ENCODE assay signal across 9 cellular contexts in genomic region chr17:77453613-77454559, GRCh38.
A peak's percentile ranks its signal among the peaks of the same experiment; 100 is the strongest.
DNase-seq lines count a peak whose midpoint lies in the region; ATAC-seq, FAIRE-seq and TF ChIP-seq lines count a peak whose summit lies in the region.
"Had no signal": no experiment of that assay in that cellular context is flagged by ENCODE, and none has a peak within 500 bp of the region (broad histone marks: within the 10 kb centered on the region; RNA-seq: fewer than 3 reads in every experiment).

No MANE protein-coding gene starts in this region.

- FAIRE-seq in HepG2 (lab: Jason Lieb, UNC), result peak; percentile 81

- peak overlapping the region; percentile 99 for H3K4me2 ChIP-seq in HepG2 (ENCODE audit: low read depth, low read length)

- DNase-seq in activated gamma-delta T cell treated with Interleukin-2 at 50 U/mL for 16 hours (peak; percentile 59), activated gamma-delta T cell (lab: John Stamatoyannopoulos, UW) (no peak), HepG2 (ENCODE audit: low spot score) (peak; percentile 98), HPDE6-E6E7 (ENCODE audit: extremely low spot score) (no peak)
- peak; percentile 70 to 73 for DNase-seq in activated T-cell treated with anti-CD3 and anti-CD28 coated beads, Interleukin-2, amount 50 U/mL, for 48 hours

- 4% methylated on average over 25 of the region's 29 CpGs for WGBS in HepG2 (ENCODE audit: low lambda C conversion rate)
- 38% methylated on average over 29 of the region's 29 CpGs for WGBS in thymus

- H3K4me1 ChIP-seq in HepG2 (ENCODE audit: insufficient read depth, low read length) (peaks cover 81% of the 10 kb centered on the region), thymus (ENCODE audit: control insufficient read depth, insufficient read depth, low read length) (peaks cover 60% of the 10 kb centered on the region)

- H4K20me1 ChIP-seq in HepG2 (ENCODE audit: insufficient read depth, low read length), result peaks cover 50% of the 10 kb centered on the region

- H3K9ac ChIP-seq in HepG2 (ENCODE audit: insufficient read depth, low read depth, low read length), result peak overlapping the region; percentile 96

- H3K36me3 ChIP-seq in HepG2 (replicated peaks in 1 of 2; ENCODE audit: control insufficient read depth in 1 of 2, insufficient read depth in 2 of 2, low read length in 2 of 2) (peaks cover 7 to 22% of the 10 kb centered on the region in 2 experiments; a peak in 4 of 5 replicates), thymus (ENCODE audit: control insufficient read depth, insufficient read depth) (peaks cover 33% of the 10 kb centered on the region)

- H2AFZ ChIP-seq in HepG2 (ENCODE audit: low read length), result no peak overlapping the region

- intact Hi-C loops in HepG2 (cut with micrococcal nuclease; ENCODE audit: unreplicated experiment), result loop anchor here (5.0 kb wide), 1 partner anchor 167 kb away; no protein-coding TSS in a partner anchor

- POLR2A ChIA-PET in HepG2 (lab: Yijun Ruan, JAX), result interaction anchor here (0.7 to 6.4 kb wide), 30 partner anchors 9 to 505 kb away, joined by 3 to 129 read pairs (median 4); partner anchors contain the start of gene TNRC6C

- peak overlapping the region; percentile 70 to 91 (median 79) for H3K4me3 ChIP-seq in HepG2 (replicated peaks in 1 of 3; ENCODE audit: insufficient read depth in 1 of 3, low read depth in 2 of 3, low read length in 3 of 3)
- H3K4me3 ChIP-seq in thymus (ENCODE audit: low read length), result peak overlapping the region; percentile 96
- H3K4me3 ChIP-seq: lung had no signal

- TF ChIP-seq EP300 in HepG2 (IDR thresholded peaks at IDR 0.05; ENCODE audit: low read depth in 2 of 2, low read length in 2 of 2) (peak; percentile 23 to 78; a peak in 3 of 4 replicates), HepG2 (CRISPR knock-in tag; IDR thresholded peaks at IDR 0.05; ENCODE audit: borderline replicate concordance) (peak; percentile 79; the same call in 1 of the 2 replicates)

- in situ Hi-C loops in HepG2 (cut with HindIII; ENCODE audit: extremely low pct_ligation_motif_present, low pct_unique_long_range_greater_than_20kb), result loop anchor here (5.0 kb wide), 1 partner anchor 167 kb away; no protein-coding TSS in a partner anchor

- BruUV-seq in HepG2 (replicated peaks; lab: Mats Ljungman, UMichigan), result no TSS peak

- ATAC-seq in HepG2, result peak; percentile 59
- no peak for ATAC-seq in GM18858 (IDR thresholded peaks at IDR 0.05; ENCODE audit: unreplicated experiment)
- ATAC-seq in GM21526 (IDR thresholded peaks at IDR 0.05; ENCODE audit: low FRiP score, unreplicated experiment), result no peak

- peaks cover 87% of the 10 kb centered on the region for H3K79me2 ChIP-seq in HepG2 (ENCODE audit: insufficient read depth, low read length)

- H3K9me3 ChIP-seq in HepG2 (ENCODE audit: low read length) (no peaks in the 10 kb centered on the region), thymus (ENCODE audit: control insufficient read depth) (no peaks in the 10 kb centered on the region)

- CTCF ChIA-PET in HepG2 (lab: Yijun Ruan, JAX; ENCODE audit: low intra/inter-chr PET ratio, low total read pairs), result no interaction called here

- TF ChIP-seq RAD21 in HepG2 (CRISPR knock-in tag; IDR thresholded peaks at IDR 0.05), result peak; percentile 7; the same call in 1 of the 2 replicates

- no peak for TF ChIP-seq CTCF in HepG2 (CRISPR knock-in tag; IDR thresholded peaks at IDR 0.05)

- H3K27me3 ChIP-seq in HepG2 (ENCODE audit: control insufficient read depth in 1 of 2, insufficient read depth in 2 of 2, low read length in 2 of 2) (no peaks in the 10 kb centered on the region; a peak in 1 of 5 replicates), thymus (ENCODE audit: control insufficient read depth, insufficient read depth) (no peaks in the 10 kb centered on the region)

- TF ChIP-seq POLR2A in HepG2 (IDR thresholded peaks at IDR 0.05; ENCODE audit: insufficient read depth in 1 of 2, low read depth in 2 of 2, low read length in 2 of 2), result peak in 1 of 2 experiments; percentile 66; a peak in 1 of 4 replicates

- H3K27ac ChIP-seq in HepG2 (ENCODE audit: extremely low read length, insufficient read depth, low read length) (peak overlapping the region; percentile 95), thymus (ENCODE audit: low read depth) (peak overlapping the region; percentile 92)

TF ChIP-seq in HepG2, 621 proteins besides CTCF, POLR2A, EP300 and RAD21 (continues in another document):
- TF ChIP-seq KIAA2018 (CRISPR knock-in tag; IDR thresholded peaks at IDR 0.05; ENCODE audit: borderline replicate concordance) (no peak), ZNF207 (IDR thresholded peaks at IDR 0.05; ENCODE audit: borderline replicate concordance) (no peak), THYN1 (CRISPR knock-in tag; IDR thresholded peaks at IDR 0.05; ENCODE audit: borderline replicate concordance, low read depth) (no peak), PITX1 (CRISPR knock-in tag; IDR thresholded peaks at IDR 0.05) (peak; percentile 48; the same call in 1 of the 2 replicates), POGK (CRISPR knock-in tag; conservative IDR thresholded peaks at IDR 0.05) (peak; percentile 38), POGZ (CRISPR knock-in tag; IDR thresholded peaks at IDR 0.05) (peak; percentile 55), POLR2AphosphoS5 (IDR thresholded peaks at IDR 0.05; ENCODE audit: low read depth, low read length) (peak; percentile 63), SOX5 (CRISPR knock-in tag; IDR thresholded peaks at IDR 0.05; ENCODE audit: borderline replicate concordance) (peak; percentile 86), CCAR2 (optimal IDR thresholded peaks at IDR 0.05; ENCODE audit: low read depth, low read length) (peak; percentile 64), RFXAP (CRISPR knock-in tag; IDR thresholded peaks at IDR 0.05; ENCODE audit: borderline replicate concordance) (peak; percentile 57; the same call in 1 of the 2 replicates), SP140L (CRISPR knock-in tag; IDR thresholded peaks at IDR 0.05; ENCODE audit: borderline replicate concordance) (peak; percentile 15; the same call in 1 of the 2 replicates)

Comparison
In these comparisons a context has a peak if more than half of its experiments do, and no peak if none do; other contexts are left out.
1. DNase-seq: peak in activated gamma-delta T cell treated with Interleukin-2 at 50 U/mL for 16 hours (single experiment), activated T-cell treated with anti-CD3 and anti-CD28 coated beads, Interleukin-2, amount 50 U/mL, for 48 hours (2 of 2) and HepG2 (single experiment); none in activated gamma-delta T cell (single experiment) and HPDE6-E6E7 (single experiment).